2 cellular contexts compared by ENCODE assay signal in genomic region chr1:186420311-186420710, GRCh38.
TF ChIP-seq lines count a peak whose summit lies in the region.

No MANE protein-coding gene starts in this region.

TF ChIP-seq in GM12878, 131 proteins besides CTCF, POLR2A, EP300 and RAD21:
- TF ChIP-seq SPI1 (IDR thresholded peaks at IDR 0.05; ENCODE audit: borderline replicate concordance, insufficient read depth, low read depth, low read length), result no peak
- no peak for TF ChIP-seq RUNX3 (IDR thresholded peaks at IDR 0.05; ENCODE audit: low read length)
- TF ChIP-seq ZNF592 (IDR thresholded peaks at IDR 0.05), result no peak
- TF ChIP-seq GABPA (IDR thresholded peaks at IDR 0.05; ENCODE audit: low read depth), result no peak
- no peak for TF ChIP-seq DPF2 (IDR thresholded peaks at IDR 0.05)

TF ChIP-seq in GM12891, 5 proteins besides CTCF, POLR2A, EP300 and RAD21:
- no peak for TF ChIP-seq POLR2AphosphoS5 (IDR thresholded peaks at IDR 0.05; ENCODE audit: low read depth, low read length)
- TF ChIP-seq SPI1 (IDR thresholded peaks at IDR 0.05; ENCODE audit: low read depth, low read length), result no peak
- no peak for TF ChIP-seq PAX5 (IDR thresholded peaks at IDR 0.05; ENCODE audit: insufficient read depth, low read length, severe bottlenecking)
- no peak for TF ChIP-seq POU2F2 (IDR thresholded peaks at IDR 0.05; ENCODE audit: low read depth, low read length)
- no peak for TF ChIP-seq TAF1 (IDR thresholded peaks at IDR 0.05; ENCODE audit: low read depth, low read length)
